Comparison of ENCODE assay signal across 1 cellular context in the genomic region with DNA sequence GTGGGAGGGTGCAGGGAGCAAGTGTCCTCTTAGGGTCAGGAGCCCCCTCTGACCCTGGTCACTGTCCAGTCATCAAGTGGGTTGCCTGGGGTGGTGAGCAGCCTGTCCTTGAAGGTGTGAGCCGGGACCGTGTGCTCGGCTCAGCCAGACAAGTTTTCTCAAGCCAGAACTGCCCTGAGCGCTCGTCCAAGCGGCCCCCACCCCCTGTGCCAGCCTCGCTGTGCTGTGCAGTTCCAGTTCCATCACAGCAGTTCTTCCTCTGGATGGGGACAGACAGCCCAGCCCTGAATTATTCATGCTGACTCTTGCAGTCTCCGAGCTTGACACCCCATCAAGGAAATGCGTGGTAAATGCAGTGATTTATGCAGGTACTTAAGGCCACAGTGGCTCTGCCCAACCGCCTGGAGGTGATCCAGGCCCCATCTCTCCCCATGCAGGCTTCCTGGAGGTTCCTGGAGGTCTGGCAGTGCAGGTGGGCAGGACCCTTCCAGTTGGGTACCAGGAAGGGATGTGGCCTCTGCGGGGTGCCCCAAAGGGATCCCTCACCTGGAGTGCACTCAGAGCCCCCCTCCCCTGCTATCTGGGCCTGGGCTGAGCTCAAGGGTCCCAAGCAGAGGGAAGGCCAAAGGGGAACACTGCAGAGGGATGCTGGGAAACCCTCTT.
TF ChIP-seq lines count a peak whose summit lies in the region.

No MANE protein-coding gene starts in this region.

TF ChIP-seq in WTC11, 78 proteins besides CTCF, POLR2A, EP300 and RAD21 (continued from another document):
- TF ChIP-seq, protein P1, sequence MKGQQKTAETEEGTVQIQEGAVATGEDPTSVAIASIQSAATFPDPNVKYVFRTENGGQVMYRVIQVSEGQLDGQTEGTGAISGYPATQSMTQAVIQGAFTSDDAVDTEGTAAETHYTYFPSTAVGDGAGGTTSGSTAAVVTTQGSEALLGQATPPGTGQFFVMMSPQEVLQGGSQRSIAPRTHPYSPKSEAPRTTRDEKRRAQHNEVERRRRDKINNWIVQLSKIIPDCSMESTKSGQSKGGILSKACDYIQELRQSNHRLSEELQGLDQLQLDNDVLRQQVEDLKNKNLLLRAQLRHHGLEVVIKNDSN (CRISPR knock-in tag; IDR thresholded peaks at IDR 0.05), result no peak
- TF ChIP-seq, protein P2, sequence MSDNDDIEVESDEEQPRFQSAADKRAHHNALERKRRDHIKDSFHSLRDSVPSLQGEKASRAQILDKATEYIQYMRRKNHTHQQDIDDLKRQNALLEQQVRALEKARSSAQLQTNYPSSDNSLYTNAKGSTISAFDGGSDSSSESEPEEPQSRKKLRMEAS (CRISPR knock-in tag; IDR thresholded peaks at IDR 0.05), result no peak
- TF ChIP-seq, protein P3, sequence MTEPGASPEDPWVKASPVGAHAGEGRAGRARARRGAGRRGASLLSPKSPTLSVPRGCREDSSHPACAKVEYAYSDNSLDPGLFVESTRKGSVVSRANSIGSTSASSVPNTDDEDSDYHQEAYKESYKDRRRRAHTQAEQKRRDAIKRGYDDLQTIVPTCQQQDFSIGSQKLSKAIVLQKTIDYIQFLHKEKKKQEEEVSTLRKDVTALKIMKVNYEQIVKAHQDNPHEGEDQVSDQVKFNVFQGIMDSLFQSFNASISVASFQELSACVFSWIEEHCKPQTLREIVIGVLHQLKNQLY (CRISPR knock-in tag; IDR thresholded peaks at IDR 0.05), result no peak
- TF ChIP-seq RELA (CRISPR knock-in tag; IDR thresholded peaks at IDR 0.05; ENCODE audit: borderline replicate concordance) (no peak), ZNF138 (CRISPR knock-in tag; conservative IDR thresholded peaks at IDR 0.05) (no peak), TEAD1 (CRISPR knock-in tag; IDR thresholded peaks at IDR 0.05) (no peak), IRF2 (CRISPR knock-in tag; IDR thresholded peaks at IDR 0.05; ENCODE audit: borderline replicate concordance, low read depth) (no peak)
- TF ChIP-seq, protein P4, sequence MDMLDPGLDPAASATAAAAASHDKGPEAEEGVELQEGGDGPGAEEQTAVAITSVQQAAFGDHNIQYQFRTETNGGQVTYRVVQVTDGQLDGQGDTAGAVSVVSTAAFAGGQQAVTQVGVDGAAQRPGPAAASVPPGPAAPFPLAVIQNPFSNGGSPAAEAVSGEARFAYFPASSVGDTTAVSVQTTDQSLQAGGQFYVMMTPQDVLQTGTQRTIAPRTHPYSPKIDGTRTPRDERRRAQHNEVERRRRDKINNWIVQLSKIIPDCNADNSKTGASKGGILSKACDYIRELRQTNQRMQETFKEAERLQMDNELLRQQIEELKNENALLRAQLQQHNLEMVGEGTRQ (CRISPR knock-in tag; IDR thresholded peaks at IDR 0.05), result no peak
- TF ChIP-seq, protein P5, sequence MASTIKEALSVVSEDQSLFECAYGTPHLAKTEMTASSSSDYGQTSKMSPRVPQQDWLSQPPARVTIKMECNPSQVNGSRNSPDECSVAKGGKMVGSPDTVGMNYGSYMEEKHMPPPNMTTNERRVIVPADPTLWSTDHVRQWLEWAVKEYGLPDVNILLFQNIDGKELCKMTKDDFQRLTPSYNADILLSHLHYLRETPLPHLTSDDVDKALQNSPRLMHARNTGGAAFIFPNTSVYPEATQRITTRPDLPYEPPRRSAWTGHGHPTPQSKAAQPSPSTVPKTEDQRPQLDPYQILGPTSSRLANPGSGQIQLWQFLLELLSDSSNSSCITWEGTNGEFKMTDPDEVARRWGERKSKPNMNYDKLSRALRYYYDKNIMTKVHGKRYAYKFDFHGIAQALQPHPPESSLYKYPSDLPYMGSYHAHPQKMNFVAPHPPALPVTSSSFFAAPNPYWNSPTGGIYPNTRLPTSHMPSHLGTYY (CRISPR knock-in tag; IDR thresholded peaks at IDR 0.05), result no peak
TF ChIP-seq in WTC11: peak in this region for 0.
